ENCODE assay signal across 22 cellular contexts in the genomic region with DNA sequence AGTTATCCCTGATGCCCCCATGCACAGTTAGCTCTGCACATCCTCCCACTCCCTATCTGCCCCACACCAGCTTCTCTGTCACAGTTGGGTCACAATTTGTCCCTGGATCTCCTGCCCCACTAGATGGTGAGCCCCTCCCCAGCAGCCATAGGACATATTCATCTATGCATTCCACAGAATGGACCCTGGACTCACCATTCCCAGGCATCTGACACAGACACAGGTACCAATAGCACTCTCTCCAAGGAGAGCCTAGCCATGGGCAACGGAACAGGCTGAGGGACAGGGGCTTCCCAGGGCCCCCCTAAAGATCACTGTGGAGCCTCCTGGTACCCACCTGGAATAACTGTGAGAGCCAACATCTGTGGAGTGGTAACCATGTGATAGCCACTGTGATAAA.
"Had no signal": no experiment of that assay in that cellular context is flagged by ENCODE, and none has a peak within 500 bp of the region (broad histone marks: within the 10 kb centered on the region; RNA-seq: fewer than 3 reads in every experiment).

No MANE protein-coding gene starts in this region.

- H3K27ac ChIP-seq: left ventricle myocardium inferior, ovary, right atrium auricular region, VCaP had no signal

- ATAC-seq: activated CD4-positive, CD25-positive, alpha-beta regulatory T cell treated with anti-CD3 and anti-CD28 coated beads, Interleukin-2, amount 50 U/mL, for 24 hours; activated T-cell treated with anti-CD3 and anti-CD28 coated beads, Interleukin-2, amount 50 U/mL, for 72 hours; stimulated activated naive CD8-positive, alpha-beta T cell treated with anti-CD3 and anti-CD28 coated beads, Interleukin-15, Interleukin-2, amounts not matched to agents 100 U/mL and 50 U/mL, for 24 hours had no signal

- H3K27me3 ChIP-seq: gastrocnemius medialis, ovary, right atrium auricular region had no signal

- H3K4me3 Mint-ChIP-seq: activated CD4-positive, alpha-beta memory T cell treated with anti-CD3 and anti-CD28 coated beads, Interleukin-2, amount 10 ng/mL, durations not matched to agents 7 days and 5 days; activated CD4-positive, alpha-beta T cell treated with anti-CD3 and anti-CD28 coated beads, Interleukin-2, amount 10 ng/mL, durations not matched to agents 24 days and 14 days; activated naive CD4-positive, alpha-beta T cell treated with anti-CD3 and anti-CD28 coated beads for 36 hours; activated T-cell treated with anti-CD3 and anti-CD28 coated beads, Interleukin-2, amount 50 U/mL, for 72 hours; brain; dendritic cell treated with granulocyte-macrophage colony-stimulating factor and Interleukin-4, amounts not matched to agents 40 ng/mL and 50 ng/mL, for 4 days; natural killer cell had no signal

- H3K4me3 ChIP-seq: gastrocnemius medialis, left ventricle myocardium inferior, ovary, psoas muscle, right atrium auricular region had no signal

- H3K36me3 Mint-ChIP-seq: brain had no signal

- H3K9me3 ChIP-seq: gastrocnemius medialis, ovary, psoas muscle, right atrium auricular region had no signal

- H3K27ac Mint-ChIP-seq: activated CD4-positive, alpha-beta memory T cell treated with anti-CD3 and anti-CD28 coated beads, Interleukin-2, amount 10 ng/mL, durations not matched to agents 7 days and 5 days; activated CD4-positive, alpha-beta T cell treated with anti-CD3 and anti-CD28 coated beads, Interleukin-2, amount 10 ng/mL, durations not matched to agents 24 days and 14 days; activated naive CD4-positive, alpha-beta T cell treated with anti-CD3 and anti-CD28 coated beads for 36 hours; activated T-cell treated with anti-CD3 and anti-CD28 coated beads, Interleukin-2, amount 50 U/mL, for 72 hours; brain; natural killer cell had no signal

- H3K4me1 Mint-ChIP-seq: natural killer cell had no signal

- H3K36me3 ChIP-seq: gastrocnemius medialis, left ventricle myocardium inferior, ovary, right atrium auricular region had no signal

- DNase-seq: activated CD4-positive, alpha-beta memory T cell treated with anti-CD3 and anti-CD28 coated beads, Interleukin-2, amount 10 ng/mL, durations not matched to agents 7 days and 5 days; activated CD4-positive, alpha-beta T cell treated with anti-CD3 and anti-CD28 coated beads, Interleukin-2, amount 10 ng/mL, durations not matched to agents 24 days and 14 days; activated effector memory CD4-positive, alpha-beta T cell treated with Interleukin-2 at 50 U/mL for 16 hours; activated naive CD4-positive, alpha-beta T cell treated with anti-CD3 and anti-CD28 coated beads for 36 hours; activated T-cell treated with anti-CD3 and anti-CD28 coated beads, Interleukin-2, amount 50 U/mL, for 72 hours; amygdala; effector CD4-positive, alpha-beta T cell; gastrocnemius medialis; hippocampal formation; left ventricle myocardium inferior; midbrain; natural killer cell; ovary; psoas muscle; stimulated activated CD4-positive, alpha-beta T cell treated with anti-CD3 and anti-CD28 coated beads, Interleukin-12 subunit alpha, Interleukin-12 subunit beta, amount 100 ng/mL, for 4 hours; stimulated activated CD4-positive, alpha-beta T cell treated with anti-CD3 and anti-CD28 coated beads, Interleukin-4, amount 100 ng/mL, for 4 hours; stimulated activated naive CD8-positive, alpha-beta T cell treated with anti-CD3 and anti-CD28 coated beads, Interleukin-15, Interleukin-2, amounts not matched to agents 100 U/mL and 50 U/mL, for 24 hours had no signal
